ENCODE assay signal across 1 cellular context in genomic region chr11:19393941-19394340, GRCh38.
TF ChIP-seq lines count a peak whose summit lies in the region.

No MANE protein-coding gene starts in this region.

TF ChIP-seq in A549, 52 proteins besides CTCF, POLR2A, EP300 and RAD21 (continued from another document):
- TF ChIP-seq MAFK (IDR thresholded peaks at IDR 0.05; ENCODE audit: partially characterized antibody) (no peak), MAZ (IDR thresholded peaks at IDR 0.05; ENCODE audit: borderline replicate concordance, low read depth, low read length) (no peak)
